In genomic region chr1:1237874-1238701, GRCh38 we compare ENCODE assay signal across 10 cellular contexts. TPM values are rescaled to one million over a fixed set of nuclear protein-coding genes. Genes with fewer than 3 reads are reported as not detected.
DNase-seq lines count a peak whose midpoint lies in the region; ATAC-seq, FAIRE-seq and TF ChIP-seq lines count a peak whose summit lies in the region.
"Had no signal": no experiment of that assay in that cellular context is flagged by ENCODE, and none has a peak within 500 bp of the region (broad histone marks: within the 10 kb centered on the region; RNA-seq: fewer than 3 reads in every experiment).

No MANE protein-coding gene starts in this region.

- H3K27me3 ChIP-seq in RWPE2 (ENCODE audit: insufficient read depth, poor library complexity, severe bottlenecking), result no peaks in the 10 kb centered on the region

- H3K9me3 ChIP-seq in RWPE2 (ENCODE audit: severe bottlenecking) (no peaks in the 10 kb centered on the region), mucosa of descending colon (no peaks in the 10 kb centered on the region)

- H3K4me3 ChIP-seq in RWPE2 (ENCODE audit: severe bottlenecking) (no peak overlapping the region), mucosa of descending colon (no peak overlapping the region)

- no peak for TF ChIP-seq CTCF in GM20000 (IDR thresholded peaks at IDR 0.05; ENCODE audit: extremely low read depth, missing control alignments)
- TF ChIP-seq CTCF in RWPE2 (IDR thresholded peaks at IDR 0.05; ENCODE audit: poor library complexity, severe bottlenecking), result no peak
- no peak for TF ChIP-seq CTCF in mucosa of descending colon (IDR thresholded peaks at IDR 0.05)

- intact Hi-C loops in mucosa of descending colon (cut with DNase I, micrococcal nuclease), result no loop called here

- H3K4me1 ChIP-seq in RWPE2 (ENCODE audit: insufficient read depth, poor library complexity, severe bottlenecking) (peaks cover 10% of the 10 kb centered on the region), mucosa of descending colon (ENCODE audit: low read depth) (peaks cover 21% of the 10 kb centered on the region)

- no peak for FAIRE-seq in GM12892 (lab: Jason Lieb, UNC)
- FAIRE-seq: D721Med had no signal

- H3K27ac ChIP-seq in RWPE2 (ENCODE audit: poor library complexity, severe bottlenecking), result peak overlapping the region; percentile 2

- DNase-seq in GM20000 (ENCODE audit: low spot score) (peak; percentile 65), RWPE2 (ENCODE audit: low spot score) (no peak), mucosa of descending colon (no peak), GM12892 (ENCODE audit: insufficient read length) (no peak), cerebellar nuclear complex (lab: John Stamatoyannopoulos, UW) (no peak), erythroblast (lab: John Stamatoyannopoulos, UW) (no peak)
- DNase-seq: NCI-H1694 treated with DMSO at 0.1 percent for 48 hours, OCI-M1 had no signal

- H3K36me3 ChIP-seq in RWPE2 (ENCODE audit: low read depth) (peaks cover 6% of the 10 kb centered on the region), mucosa of descending colon (ENCODE audit: low read depth) (no peaks in the 10 kb centered on the region)

- no peak for TF ChIP-seq POLR2A in GM12892 (IDR thresholded peaks at IDR 0.05; ENCODE audit: low read depth, low read length)
- TF ChIP-seq POLR2A in erythroblast (IDR thresholded peaks at IDR 0.05; ENCODE audit: low read length), result no peak

- ATAC-seq in RWPE2 (ENCODE audit: low read depth) (peak; percentile 13), mucosa of descending colon (peak; percentile 31)

RNA-seq across cellular contexts. Expression of gene B3GALT6, which starts 6.1 kb away (rescaled TPM):
- 10 to 100 TPM in 1 of 3 donors, 1 to 10 TPM in 2; 7.3 to 12.5 (median 9.0) TPM for total RNA-seq in mucosa of descending colon
- 3.6 TPM for polyA plus RNA-seq in GM12892 (2012; ENCODE audit: missing spikeins)

RNA-seq across cellular contexts. Expression of gene SDF4, which starts 6.3 kb away (rescaled TPM):
- total RNA-seq in mucosa of descending colon, result 100 to 1,000 TPM; 169 to 257 (median 226) TPM
- polyA plus RNA-seq in GM12892 (2012; ENCODE audit: missing spikeins), result 32.3 TPM

RNA-seq across cellular contexts. Expression of gene C1QTNF12, which starts 8.4 kb away (rescaled TPM):
- 10 to 100 TPM; 21.5 to 54.0 (median 36.5) TPM for total RNA-seq in mucosa of descending colon
- polyA plus RNA-seq in GM12892 (2012; ENCODE audit: missing spikeins), result not detected

RNA-seq across cellular contexts. Expression of gene TNFRSF4, which starts 24.1 kb away (rescaled TPM):
- 1 to 10 TPM in 1 of 3 donors, under 1 TPM in 2; 0.69 to 1.2 (median 0.80) TPM for total RNA-seq in mucosa of descending colon
- polyA plus RNA-seq in GM12892 (2012; ENCODE audit: missing spikeins), result 2.9 TPM

RNA-seq across cellular contexts. Expression of gene TNFRSF18, which starts 31.7 kb away (rescaled TPM):
- total RNA-seq in mucosa of descending colon, result 1 to 10 TPM; 1.6 to 2.2 (median 2.2) TPM
- 3.6 TPM for polyA plus RNA-seq in GM12892 (2012; ENCODE audit: missing spikeins)
- total RNA-seq: pulmonary artery endothelial cell had no signal
